ENCODE assay signal across 11 cellular contexts in genomic region chr1:235838021-235838420, GRCh38.
"Had no signal": no experiment of that assay in that cellular context is flagged by ENCODE, and none has a peak within 500 bp of the region (broad histone marks: within the 10 kb centered on the region; RNA-seq: fewer than 3 reads in every experiment).

No MANE protein-coding gene starts in this region.

- H3K27ac Mint-ChIP-seq: activated CD4-positive, alpha-beta memory T cell treated with anti-CD3 and anti-CD28 coated beads, Interleukin-2, amount 10 ng/mL, durations not matched to agents 7 days and 5 days; T-helper 2 cell treated with Interferon-gamma antibody and Interleukin-4, amounts not matched to agents 5 μg/mL and 100 μg/mL, for 36 hours had no signal

- ATAC-seq: foreskin keratinocyte, left lung had no signal

- DNase-seq: activated CD4-positive, alpha-beta memory T cell treated with anti-CD3 and anti-CD28 coated beads, Interleukin-2, amount 10 ng/mL, durations not matched to agents 7 days and 5 days; activated effector memory CD4-positive, alpha-beta T cell treated with anti-CD3 and anti-CD28 coated beads, Interleukin-2, amount 50 U/mL, for 16 hours; foreskin keratinocyte; head of caudate nucleus; left lung; stimulated activated CD4-positive, alpha-beta T cell treated with anti-CD3 and anti-CD28 coated beads, Interleukin-15, amount 100 ng/mL, for 24 hours; stimulated activated CD4-positive, alpha-beta T cell treated with anti-CD3 and anti-CD28 coated beads, Interleukin-4, amount 100 ng/mL, for 24 hours; SW 1271 had no signal

- H3K9me3 Mint-ChIP-seq: activated CD4-positive, alpha-beta memory T cell treated with anti-CD3 and anti-CD28 coated beads, Interleukin-2, amount 10 ng/mL, durations not matched to agents 7 days and 5 days; memory B cell; T-helper 2 cell treated with Interferon-gamma antibody and Interleukin-4, amounts not matched to agents 5 μg/mL and 100 μg/mL, for 36 hours had no signal

- H3K9me3 ChIP-seq: ascending aorta, left lung had no signal

- H3K27ac ChIP-seq: ascending aorta, foreskin keratinocyte, left lung had no signal

- H3K4me1 ChIP-seq: ascending aorta, foreskin keratinocyte had no signal

- H3K4me3 ChIP-seq: ascending aorta, left lung had no signal

- H3K36me3 ChIP-seq: ascending aorta, left lung had no signal

- H3K27me3 ChIP-seq: ascending aorta, foreskin keratinocyte, left lung had no signal

- H3K4me3 Mint-ChIP-seq: activated CD4-positive, alpha-beta memory T cell treated with anti-CD3 and anti-CD28 coated beads, Interleukin-2, amount 10 ng/mL, durations not matched to agents 7 days and 5 days; memory B cell; T-helper 2 cell treated with Interferon-gamma antibody and Interleukin-4, amounts not matched to agents 5 μg/mL and 100 μg/mL, for 36 hours had no signal

- H3K27me3 Mint-ChIP-seq: activated CD4-positive, alpha-beta memory T cell treated with anti-CD3 and anti-CD28 coated beads, Interleukin-2, amount 10 ng/mL, durations not matched to agents 7 days and 5 days; memory B cell had no signal
